In the genomic region with DNA sequence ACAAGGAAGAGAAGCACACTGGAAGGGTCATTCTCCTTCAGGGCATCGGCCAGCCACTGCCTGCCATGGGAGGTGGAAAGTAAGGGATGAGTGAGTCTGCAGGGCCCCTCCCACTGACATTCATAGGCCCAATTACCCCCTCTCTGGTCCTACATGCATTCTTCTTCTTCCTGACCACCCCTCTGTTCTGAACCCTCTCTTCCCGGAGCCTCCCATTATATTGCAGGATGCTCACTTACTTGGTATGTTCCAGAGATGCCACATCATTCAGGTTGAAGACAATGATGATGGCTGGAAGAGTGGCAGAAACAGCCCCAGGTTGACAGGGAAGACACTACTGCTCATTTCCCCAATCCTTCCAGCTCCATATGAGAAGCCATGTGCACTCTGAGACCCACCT, we compare ENCODE assay signal across 26 cellular contexts. TPM values are rescaled to one million over a fixed set of nuclear protein-coding genes. Genes with fewer than 3 reads are reported as not detected.
A peak's percentile ranks its signal among the peaks of the same experiment; 100 is the strongest.
DNase-seq lines count a peak whose midpoint lies in the region; ATAC-seq and TF ChIP-seq lines count a peak whose summit lies in the region.
"Had no signal": no experiment of that assay in that cellular context is flagged by ENCODE, and none has a peak within 500 bp of the region (broad histone marks: within the 10 kb centered on the region; RNA-seq: fewer than 3 reads in every experiment).

No MANE protein-coding gene starts in this region.

- peak overlapping the region; percentile 93 for H3K4me3 ChIP-seq in WI38 (ENCODE audit: low read depth, low read length)
- H3K4me3 ChIP-seq: esophagus squamous epithelium, pancreas, upper lobe of right lung had no signal

- H3K27me3 Mint-ChIP-seq in activated naive CD8-positive, alpha-beta T cell: no peaks in the 10 kb centered on the region
- H3K27me3 Mint-ChIP-seq in activated naive CD8-positive, alpha-beta T cell treated with anti-CD3 and anti-CD28 coated beads for 36 hours: peaks cover 39% of the 10 kb centered on the region
- H3K27me3 Mint-ChIP-seq in mesothelial cell of epicardium (ENCODE audit: low read depth): no peaks in the 10 kb centered on the region

- H3K9me3 Mint-ChIP-seq in activated naive CD8-positive, alpha-beta T cell (ENCODE audit: low read depth): no peaks in the 10 kb centered on the region
- no peaks in the 10 kb centered on the region for H3K9me3 Mint-ChIP-seq in activated naive CD8-positive, alpha-beta T cell treated with anti-CD3 and anti-CD28 coated beads for 36 hours
- H3K9me3 Mint-ChIP-seq in mesothelial cell of epicardium: no peaks in the 10 kb centered on the region
- H3K9me3 Mint-ChIP-seq: activated CD8-positive, alpha-beta T cell treated with anti-CD3 and anti-CD28 coated beads for 36 hours; activated naive CD8-positive, alpha-beta T cell treated with anti-CD3 and anti-CD28 coated beads, Interleukin-2, amount 50 U/mL, for 24 hours; immature natural killer cell; naive thymus-derived CD8-positive, alpha-beta T cell; T-helper 1 cell treated with Interleukin-12 subunit alpha and Interleukin-12 subunit beta and Interleukin-4 antibody, amounts not matched to agents 30 μg/mL and 1 μg/mL, for 36 hours had no signal

- peaks cover 6% of the 10 kb centered on the region for H3K36me3 Mint-ChIP-seq in activated naive CD8-positive, alpha-beta T cell
- peaks cover 5% of the 10 kb centered on the region for H3K36me3 Mint-ChIP-seq in activated naive CD8-positive, alpha-beta T cell treated with anti-CD3 and anti-CD28 coated beads for 36 hours
- peaks cover 18% of the 10 kb centered on the region for H3K36me3 Mint-ChIP-seq in mesothelial cell of epicardium

- H3K4me3 Mint-ChIP-seq in activated naive CD8-positive, alpha-beta T cell: no peak overlapping the region
- H3K4me3 Mint-ChIP-seq in activated naive CD8-positive, alpha-beta T cell treated with anti-CD3 and anti-CD28 coated beads for 36 hours: no peak overlapping the region
- H3K4me3 Mint-ChIP-seq in mesothelial cell of epicardium: peak overlapping the region; percentile 82
- H3K4me3 Mint-ChIP-seq: activated CD8-positive, alpha-beta T cell treated with anti-CD3 and anti-CD28 coated beads for 36 hours; immature natural killer cell; T-helper 1 cell treated with Interleukin-12 subunit alpha and Interleukin-12 subunit beta and Interleukin-4 antibody, amounts not matched to agents 30 μg/mL and 1 μg/mL, for 36 hours had no signal

- peak overlapping the region; percentile 29 for H3K27ac Mint-ChIP-seq in activated naive CD8-positive, alpha-beta T cell
- H3K27ac Mint-ChIP-seq in activated naive CD8-positive, alpha-beta T cell treated with anti-CD3 and anti-CD28 coated beads for 36 hours: no peak overlapping the region
- H3K27ac Mint-ChIP-seq in mesothelial cell of epicardium: no peak overlapping the region
- H3K27ac Mint-ChIP-seq: activated CD8-positive, alpha-beta T cell treated with anti-CD3 and anti-CD28 coated beads for 36 hours; activated naive CD8-positive, alpha-beta T cell treated with anti-CD3 and anti-CD28 coated beads, Interleukin-2, amount 50 U/mL, for 24 hours; immature natural killer cell; T-helper 1 cell treated with Interleukin-12 subunit alpha and Interleukin-12 subunit beta and Interleukin-4 antibody, amounts not matched to agents 30 μg/mL and 1 μg/mL, for 36 hours had no signal

- H3K4me1 Mint-ChIP-seq in activated naive CD8-positive, alpha-beta T cell (ENCODE audit: low read depth): peaks cover 42% of the 10 kb centered on the region
- peaks cover 28% of the 10 kb centered on the region for H3K4me1 Mint-ChIP-seq in activated naive CD8-positive, alpha-beta T cell treated with anti-CD3 and anti-CD28 coated beads for 36 hours
- peaks cover 52% of the 10 kb centered on the region for H3K4me1 Mint-ChIP-seq in mesothelial cell of epicardium

- DNase-seq in activated naive CD8-positive, alpha-beta T cell treated with anti-CD3 and anti-CD28 coated beads for 36 hours: no peak
- DNase-seq in mesothelial cell of epicardium (ENCODE audit: low spot score in 2 of 2, unreplicated experiment in 2 of 2) (no peak), EL (no peak), dedifferentiated amniotic fluid mesenchymal stem cell (ENCODE audit: extremely low spot score) (no peak)
- DNase-seq: activated CD8-positive, alpha-beta T cell treated with anti-CD3 and anti-CD28 coated beads for 36 hours; activated effector memory CD4-positive, alpha-beta T cell treated with Interleukin-2 at 50 U/mL for 16 hours; activated naive CD8-positive, alpha-beta T cell treated with anti-CD3 and anti-CD28 coated beads, Interleukin-2, amount 50 U/mL, for 24 hours; AML-193; DMS53; esophagus squamous epithelium; HCEC 1CT; hippocampal formation; immature natural killer cell; naive thymus-derived CD8-positive, alpha-beta T cell; NCI-H146; NCI-H2107; NCI-H748 treated with DMSO at 0.1 percent for 48 hours; RPMI8226; stimulated activated CD4-positive, alpha-beta T cell treated with anti-CD3 and anti-CD28 coated beads, Interleukin-2, amount 100 ng/mL, for 48 hours; upper lobe of right lung had no signal

- TF ChIP-seq CTCF in WI38 (IDR thresholded peaks at IDR 0.05; ENCODE audit: low read depth, low read length) (no peak), mesothelial cell of epicardium (IDR thresholded peaks at IDR 0.05; ENCODE audit: unreplicated experiment) (no peak)

- ATAC-seq in GM19452 (IDR thresholded peaks at IDR 0.05; ENCODE audit: unreplicated experiment) (no peak), HG02870 (IDR thresholded peaks at IDR 0.05; ENCODE audit: unreplicated experiment) (no peak)
- ATAC-seq: activated CD8-positive, alpha-beta T cell treated with anti-CD3 and anti-CD28 coated beads for 36 hours; activated naive CD8-positive, alpha-beta T cell treated with anti-CD3 and anti-CD28 coated beads, Interleukin-2, amount 50 U/mL, for 24 hours; naive thymus-derived CD8-positive, alpha-beta T cell; pancreas; upper lobe of right lung had no signal

RNA-seq across cellular contexts. Expression of gene RAB34, which starts 2.5 kb away (rescaled TPM):
- total RNA-seq in activated naive CD8-positive, alpha-beta T cell treated with anti-CD3 and anti-CD28 coated beads for 36 hours: 1 to 10 TPM; 7.6 to 8.2 TPM
- 172 to 181 TPM (median 178 TPM) in 3 replicates for total RNA-seq in mesothelial cell of epicardium

RNA-seq across cellular contexts. Expression of gene PROCA1, which starts 3.5 kb away (rescaled TPM):
- total RNA-seq in activated naive CD8-positive, alpha-beta T cell treated with anti-CD3 and anti-CD28 coated beads for 36 hours: 1 to 10 TPM; 3.1 to 3.9 TPM
- 9.2 to 11.7 TPM (median 10.4 TPM) in 3 replicates for total RNA-seq in mesothelial cell of epicardium

RNA-seq across cellular contexts. Expression of gene RPL23A, which starts 4.6 kb away (rescaled TPM):
- total RNA-seq in activated naive CD8-positive, alpha-beta T cell treated with anti-CD3 and anti-CD28 coated beads for 36 hours: 1,000 to 10,000 TPM; 2,447 to 2,533 TPM
- total RNA-seq in mesothelial cell of epicardium: 1,669 to 1,804 TPM (median 1,792 TPM) in 3 replicates

RNA-seq across cellular contexts. Expression of gene TLCD1, which starts 10.8 kb away (rescaled TPM):
- total RNA-seq in activated naive CD8-positive, alpha-beta T cell treated with anti-CD3 and anti-CD28 coated beads for 36 hours: 10 to 100 TPM; 15.5 to 17.8 TPM
- 2.3 to 3.8 TPM (median 3.3 TPM) in 3 replicates for total RNA-seq in mesothelial cell of epicardium

RNA-seq across cellular contexts. Expression of gene NEK8, which starts 13.4 kb away (rescaled TPM):
- 1 to 10 TPM; 4.8 to 5.6 TPM for total RNA-seq in activated naive CD8-positive, alpha-beta T cell treated with anti-CD3 and anti-CD28 coated beads for 36 hours
- total RNA-seq in mesothelial cell of epicardium: 5.2 to 7.6 TPM (median 5.9 TPM) in 3 replicates

Comparison
In these comparisons a context has a peak if more than half of its experiments do, and no peak if none do; other contexts are left out.
1. RNA of gene RAB34, which starts 2.5 kb away (total RNA-seq): 172 to 181 TPM in mesothelial cell of epicardium; 7.6 to 8.2 TPM in activated naive CD8-positive, alpha-beta T cell treated with anti-CD3 and anti-CD28 coated beads for 36 hours; every median in the first group is over 10 times any median in the second.